8 cellular contexts compared by ENCODE assay signal in genomic region chr2:177763532-177764265, GRCh38.
DNase-seq lines count a peak whose midpoint lies in the region; ATAC-seq, FAIRE-seq and TF ChIP-seq lines count a peak whose summit lies in the region.

No MANE protein-coding gene starts in this region.

- FAIRE-seq in frontal cortex (lab: Jason Lieb, UNC), result no peak

- H3K4me3 ChIP-seq in ovary, result no peak overlapping the region
- H3K4me3 ChIP-seq in tibial artery, result no peak overlapping the region

- H3K27ac ChIP-seq in ovary (no peak overlapping the region), tibial artery (no peak overlapping the region)

- H3K27me3 ChIP-seq in ovary, result no peaks in the 10 kb centered on the region
- H3K27me3 ChIP-seq in tibial artery, result no peaks in the 10 kb centered on the region

- no peak overlapping the region for H3K27ac Mint-ChIP-seq in IgD-negative memory B cell
- H3K27ac Mint-ChIP-seq in activated T-helper 1 cell treated with anti-CD3 and anti-CD28 coated beads, Interleukin-12 subunit alpha, Interleukin-12 subunit beta, Interleukin-2, Interleukin-4 antibody, amounts not matched to agents 30 ng/mL and 10 ng/mL and 1 ng/mL, durations not matched to agents 14 hours and 24 hours and 36 hours, result no peak overlapping the region

- H3K36me3 ChIP-seq in ovary, result no peaks in the 10 kb centered on the region
- H3K36me3 ChIP-seq in tibial artery, result no peaks in the 10 kb centered on the region

- intact Hi-C loops in activated T-helper 1 cell treated with anti-CD3 and anti-CD28 coated beads, Interleukin-12 subunit alpha, Interleukin-12 subunit beta, Interleukin-2, Interleukin-4 antibody, amounts not matched to agents 30 ng/mL and 10 ng/mL and 1 ng/mL, durations not matched to agents 14 hours and 24 hours and 36 hours (cut with micrococcal nuclease), result loop anchor here (1.0 to 2.0 kb wide), 3 partner anchors 347 to 599 kb away; no protein-coding TSS in a partner anchor
- intact Hi-C loops in ovary (cut with DNase I) (loop anchor here in 1 of 4 donors (10.0 kb wide), 1 partner anchor 599 kb away; no protein-coding TSS in a partner anchor), tibial artery (cut with DNase I; ENCODE audit: low total_unique reads) (no loop called here)

- no peaks in the 10 kb centered on the region for H3K9me3 Mint-ChIP-seq in IgD-negative memory B cell
- H3K9me3 Mint-ChIP-seq in activated T-helper 1 cell treated with anti-CD3 and anti-CD28 coated beads, Interleukin-12 subunit alpha, Interleukin-12 subunit beta, Interleukin-2, Interleukin-4 antibody, amounts not matched to agents 30 ng/mL and 10 ng/mL and 1 ng/mL, durations not matched to agents 14 hours and 24 hours and 36 hours, result no peaks in the 10 kb centered on the region

- peak; percentile 97 for ATAC-seq in GM21786 (IDR thresholded peaks at IDR 0.05; ENCODE audit: unreplicated experiment)

- 36 to 42% (median 38%) methylated on average over 14 of the region's 14 CpGs for WGBS in ovary, 3 donors

- no peak for TF ChIP-seq EP300 in ovary (IDR thresholded peaks at IDR 0.05)

- H3K9me3 ChIP-seq in ovary (no peaks in the 10 kb centered on the region), tibial artery (no peaks in the 10 kb centered on the region)

- peaks cover 6% of the 10 kb centered on the region for H3K27me3 Mint-ChIP-seq in IgD-negative memory B cell
- H3K27me3 Mint-ChIP-seq in activated T-helper 1 cell treated with anti-CD3 and anti-CD28 coated beads, Interleukin-12 subunit alpha, Interleukin-12 subunit beta, Interleukin-2, Interleukin-4 antibody, amounts not matched to agents 30 ng/mL and 10 ng/mL and 1 ng/mL, durations not matched to agents 14 hours and 24 hours and 36 hours (ENCODE audit: insufficient read depth), result peaks cover 15% of the 10 kb centered on the region

- peak overlapping the region in 3 of 4 donors; percentile 8 to 87 (median 82) for H3K4me3 Mint-ChIP-seq in IgD-negative memory B cell
- no peak overlapping the region for H3K4me3 Mint-ChIP-seq in activated T-helper 1 cell treated with anti-CD3 and anti-CD28 coated beads, Interleukin-12 subunit alpha, Interleukin-12 subunit beta, Interleukin-2, Interleukin-4 antibody, amounts not matched to agents 30 ng/mL and 10 ng/mL and 1 ng/mL, durations not matched to agents 14 hours and 24 hours and 36 hours

- H3K4me1 ChIP-seq in ovary (ENCODE audit: insufficient read depth), result peaks cover 3% of the 10 kb centered on the region
- peaks cover 0 to 5% (median 0%) of the 10 kb centered on the region in 4 donors for H3K4me1 ChIP-seq in tibial artery

- no peaks in the 10 kb centered on the region for H3K36me3 Mint-ChIP-seq in IgD-negative memory B cell
- no peaks in the 10 kb centered on the region for H3K36me3 Mint-ChIP-seq in activated T-helper 1 cell treated with anti-CD3 and anti-CD28 coated beads, Interleukin-12 subunit alpha, Interleukin-12 subunit beta, Interleukin-2, Interleukin-4 antibody, amounts not matched to agents 30 ng/mL and 10 ng/mL and 1 ng/mL, durations not matched to agents 14 hours and 24 hours and 36 hours (ENCODE audit: low read depth)

- peak; percentile 88 for DNase-seq in ELF-1 (ENCODE audit: low read depth, low spot score)
- peak; percentile 75 for DNase-seq in RPMI7951 (ENCODE audit: low read depth)
- peak; percentile 61 for DNase-seq in activated T-helper 1 cell treated with anti-CD3 and anti-CD28 coated beads, Interleukin-12 subunit alpha, Interleukin-12 subunit beta, Interleukin-2, Interleukin-4 antibody, amounts not matched to agents 30 ng/mL and 10 ng/mL and 1 ng/mL, durations not matched to agents 14 hours and 24 hours and 36 hours (ENCODE audit: low spot score)
- peak; percentile 3 to 31 for DNase-seq in frontal cortex (ENCODE audit: low spot score in 2 of 2)
- DNase-seq in ovary, result peak; percentile 60 to 78 (median 73)
- DNase-seq in tibial artery, result peak; percentile 71 to 77

- TF ChIP-seq CTCF in ovary (IDR thresholded peaks at IDR 0.05), result peak; percentile 34 to 49 (median 47)
- TF ChIP-seq CTCF in tibial artery (IDR thresholded peaks at IDR 0.05), result peak; percentile 61 to 77

- TF ChIP-seq POLR2A in ovary (IDR thresholded peaks at IDR 0.05), result no peak

- H3K4me1 Mint-ChIP-seq in IgD-negative memory B cell, result peaks cover 0 to 6% (median 5%) of the 10 kb centered on the region in 3 donors
- H3K4me1 Mint-ChIP-seq in activated T-helper 1 cell treated with anti-CD3 and anti-CD28 coated beads, Interleukin-12 subunit alpha, Interleukin-12 subunit beta, Interleukin-2, Interleukin-4 antibody, amounts not matched to agents 30 ng/mL and 10 ng/mL and 1 ng/mL, durations not matched to agents 14 hours and 24 hours and 36 hours (ENCODE audit: low read depth), result no peaks in the 10 kb centered on the region

Comparison
In these comparisons a context has a peak if more than half of its experiments do, and no peak if none do; other contexts are left out.
1. DNase-seq: peak in every context shown above with its lines; median percentile 88 in ELF-1; 75 in RPMI7951; 74 in tibial artery; 73 in ovary; 61 in activated T-helper 1 cell treated with anti-CD3 and anti-CD28 coated beads, Interleukin-12 subunit alpha, Interleukin-12 subunit beta, Interleukin-2, Interleukin-4 antibody, amounts not matched to agents 30 ng/mL and 10 ng/mL and 1 ng/mL, durations not matched to agents 14 hours and 24 hours and 36 hours; 17 in frontal cortex.